8 cellular contexts compared by ENCODE assay signal in the genomic region with DNA sequence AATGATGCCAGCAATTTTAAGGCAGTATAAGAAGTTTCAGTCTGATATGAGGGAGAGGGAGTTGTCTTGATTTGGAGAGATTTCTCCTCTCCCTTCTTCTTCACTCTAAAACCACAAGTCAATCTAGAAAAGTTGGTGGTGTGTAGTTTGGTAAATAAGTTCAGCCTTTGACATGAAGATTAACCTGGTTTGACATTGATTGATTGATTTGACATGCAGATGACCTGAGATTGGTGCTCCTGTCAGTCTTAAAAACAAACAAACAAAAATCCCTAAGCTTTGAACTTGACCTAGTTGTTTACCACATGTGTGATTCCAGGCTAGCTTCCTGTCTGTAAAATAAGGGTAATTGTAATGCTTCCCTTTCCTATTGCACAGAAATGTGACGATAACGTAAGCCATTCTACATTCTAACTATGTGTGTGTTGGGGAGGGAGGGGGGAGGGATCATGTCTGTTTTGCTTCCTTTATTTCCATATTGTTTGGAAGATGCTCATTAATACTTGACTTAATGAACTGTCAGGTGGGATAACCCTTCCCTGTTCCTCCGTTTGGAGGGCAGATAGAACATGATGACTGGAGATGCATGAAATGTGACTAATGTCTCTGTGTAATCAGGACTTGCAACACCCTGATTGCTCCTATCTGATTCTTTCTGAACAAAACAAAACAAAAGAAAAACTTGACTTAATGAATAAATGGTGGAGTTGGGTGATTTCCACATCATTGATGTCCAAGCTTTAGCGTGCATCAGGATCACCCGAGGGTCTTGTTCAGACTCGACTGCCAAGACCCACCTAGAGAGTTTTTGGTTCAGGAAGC.
DNase-seq lines count a peak whose midpoint lies in the region; ATAC-seq, FAIRE-seq and TF ChIP-seq lines count a peak whose summit lies in the region.

No MANE protein-coding gene starts in this region.

- H3K4me3 ChIP-seq in A549: no peak overlapping the region
- peak overlapping the region; percentile 77 for H3K4me3 ChIP-seq in adipocyte (ENCODE audit: low read length)
- H3K4me3 ChIP-seq in MG63: no peak overlapping the region

- TF ChIP-seq RAD21 in A549 (conservative IDR thresholded peaks at IDR 0.05 in 1 of 2, IDR thresholded peaks at IDR 0.05 in 1 of 2): no peak

- no peak overlapping the region for H3K9ac ChIP-seq in adipocyte (ENCODE audit: low read length)

- POLR2A ChIA-PET in A549 (lab: Yijun Ruan, JAX): interaction anchor here (0.6 kb wide), 1 partner anchor 40 kb away, joined by 5 read pairs; no protein-coding TSS in a partner anchor

- 31% methylated on average over 6 of the region's 6 CpGs for WGBS in A549 (ENCODE audit: missing lambda C conversion rate)

- no peak for TF ChIP-seq CTCF in A549 (IDR thresholded peaks at IDR 0.05)

- H3K4me1 ChIP-seq in A549 (peaks cover 17% of the 10 kb centered on the region; the same call in 2 of the 3 replicates), adipocyte (ENCODE audit: control insufficient read depth, insufficient read depth, low read length) (peaks cover 19% of the 10 kb centered on the region)

- H3K9me3 ChIP-seq in A549 (no peaks in the 10 kb centered on the region), adipocyte (ENCODE audit: control insufficient read depth, low read length) (no peaks in the 10 kb centered on the region), MG63 (no peaks in the 10 kb centered on the region)

- CTCF ChIA-PET in A549 (lab: Yijun Ruan, JAX): interaction anchor here (0.5 to 3.8 kb wide), 25 partner anchors 9 to 1317 kb away, joined by 3 to 20 read pairs (median 3); no protein-coding TSS in a partner anchor

- H3K27me3 ChIP-seq in adipocyte (replicated peaks; ENCODE audit: control insufficient read depth, insufficient read depth, low read length) (peaks cover 13% of the 10 kb centered on the region), MG63 (peaks cover 16% of the 10 kb centered on the region; the same call in 1 of the 2 replicates)

- DNase-seq in A549 (ENCODE audit: low read depth in 1 of 2, low spot score in 1 of 2): peak in 1 of 2 experiments; percentile 13
- peak; percentile 25 for DNase-seq in HT1080 (ENCODE audit: low read depth)
- DNase-seq in adipocyte (ENCODE audit: low read depth): no peak
- DNase-seq in kidney tubule cell (ENCODE audit: low spot score): peak; percentile 29
- DNase-seq in MG63: no peak

- no peaks in the 10 kb centered on the region for H3K36me3 ChIP-seq in adipocyte (ENCODE audit: control insufficient read depth, insufficient read depth, low read length, severe bottlenecking)
- H3K36me3 ChIP-seq in MG63: no peaks in the 10 kb centered on the region

- FAIRE-seq in A549 (lab: Jason Lieb, UNC): no peak

- peak overlapping the region in 1 of 2 experiments; percentile 86; a peak in 3 of 6 replicates for H3K27ac ChIP-seq in A549

- no peak for TF ChIP-seq POLR2A in A549 (IDR thresholded peaks at IDR 0.05; ENCODE audit: low read length)

- ATAC-seq in A549 (no peak), GM18870 (IDR thresholded peaks at IDR 0.05; ENCODE audit: unreplicated experiment) (no peak), GM19023 (IDR thresholded peaks at IDR 0.05; ENCODE audit: unreplicated experiment) (no peak), HG03108 (IDR thresholded peaks at IDR 0.05; ENCODE audit: unreplicated experiment) (no peak)

- H3K4me2 ChIP-seq in A549: peak overlapping the region; percentile 83

- TF ChIP-seq EP300 in A549 (IDR thresholded peaks at IDR 0.05): no peak

TF ChIP-seq in A549, 52 proteins besides CTCF, POLR2A, EP300 and RAD21:
- no peak for TF ChIP-seq ZNF302 (CRISPR knock-in tag; IDR thresholded peaks at IDR 0.05)
- no peak for TF ChIP-seq CHD2 (IDR thresholded peaks at IDR 0.05; ENCODE audit: low read length, partially characterized antibody)
- TF ChIP-seq, protein P1, sequence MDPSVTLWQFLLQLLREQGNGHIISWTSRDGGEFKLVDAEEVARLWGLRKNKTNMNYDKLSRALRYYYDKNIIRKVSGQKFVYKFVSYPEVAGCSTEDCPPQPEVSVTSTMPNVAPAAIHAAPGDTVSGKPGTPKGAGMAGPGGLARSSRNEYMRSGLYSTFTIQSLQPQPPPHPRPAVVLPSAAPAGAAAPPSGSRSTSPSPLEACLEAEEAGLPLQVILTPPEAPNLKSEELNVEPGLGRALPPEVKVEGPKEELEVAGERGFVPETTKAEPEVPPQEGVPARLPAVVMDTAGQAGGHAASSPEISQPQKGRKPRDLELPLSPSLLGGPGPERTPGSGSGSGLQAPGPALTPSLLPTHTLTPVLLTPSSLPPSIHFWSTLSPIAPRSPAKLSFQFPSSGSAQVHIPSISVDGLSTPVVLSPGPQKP (IDR thresholded peaks at IDR 0.05; ENCODE audit: low read depth, low read length): no peak
- no peak for TF ChIP-seq TP53 (CRISPR knock-in tag; IDR thresholded peaks at IDR 0.05)
- TF ChIP-seq GATA3 (IDR thresholded peaks at IDR 0.05; ENCODE audit: borderline replicate concordance): no peak
- TF ChIP-seq, protein P2, sequence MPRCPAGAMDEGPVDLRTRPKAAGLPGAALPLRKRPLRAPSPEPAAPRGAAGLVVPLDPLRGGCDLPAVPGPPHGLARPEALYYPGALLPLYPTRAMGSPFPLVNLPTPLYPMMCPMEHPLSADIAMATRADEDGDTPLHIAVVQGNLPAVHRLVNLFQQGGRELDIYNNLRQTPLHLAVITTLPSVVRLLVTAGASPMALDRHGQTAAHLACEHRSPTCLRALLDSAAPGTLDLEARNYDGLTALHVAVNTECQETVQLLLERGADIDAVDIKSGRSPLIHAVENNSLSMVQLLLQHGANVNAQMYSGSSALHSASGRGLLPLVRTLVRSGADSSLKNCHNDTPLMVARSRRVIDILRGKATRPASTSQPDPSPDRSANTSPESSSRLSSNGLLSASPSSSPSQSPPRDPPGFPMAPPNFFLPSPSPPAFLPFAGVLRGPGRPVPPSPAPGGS (IDR thresholded peaks at IDR 0.05): no peak
- TF ChIP-seq CBX2 (IDR thresholded peaks at IDR 0.05; ENCODE audit: borderline replicate concordance, low read depth): no peak
- TF ChIP-seq BHLHE40 (IDR thresholded peaks at IDR 0.05; ENCODE audit: low read depth, low read length): no peak
- TF ChIP-seq, protein P3, sequence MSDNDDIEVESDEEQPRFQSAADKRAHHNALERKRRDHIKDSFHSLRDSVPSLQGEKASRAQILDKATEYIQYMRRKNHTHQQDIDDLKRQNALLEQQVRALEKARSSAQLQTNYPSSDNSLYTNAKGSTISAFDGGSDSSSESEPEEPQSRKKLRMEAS (IDR thresholded peaks at IDR 0.05): no peak
- TF ChIP-seq EHF (CRISPR knock-in tag; IDR thresholded peaks at IDR 0.05): no peak
- no peak for TF ChIP-seq TFCP2L1 (CRISPR knock-in tag; IDR thresholded peaks at IDR 0.05)
- TF ChIP-seq, protein P4, sequence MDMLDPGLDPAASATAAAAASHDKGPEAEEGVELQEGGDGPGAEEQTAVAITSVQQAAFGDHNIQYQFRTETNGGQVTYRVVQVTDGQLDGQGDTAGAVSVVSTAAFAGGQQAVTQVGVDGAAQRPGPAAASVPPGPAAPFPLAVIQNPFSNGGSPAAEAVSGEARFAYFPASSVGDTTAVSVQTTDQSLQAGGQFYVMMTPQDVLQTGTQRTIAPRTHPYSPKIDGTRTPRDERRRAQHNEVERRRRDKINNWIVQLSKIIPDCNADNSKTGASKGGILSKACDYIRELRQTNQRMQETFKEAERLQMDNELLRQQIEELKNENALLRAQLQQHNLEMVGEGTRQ (IDR thresholded peaks at IDR 0.05): no peak
- TF ChIP-seq JUNB (IDR thresholded peaks at IDR 0.05): no peak
- TF ChIP-seq HEYL (CRISPR knock-in tag; IDR thresholded peaks at IDR 0.05): no peak
- TF ChIP-seq RFX5 (IDR thresholded peaks at IDR 0.05): no peak

Comparison
In these comparisons a context has a peak if more than half of its experiments do, and no peak if none do; other contexts are left out.
1. DNase-seq: peak in HT1080 (single experiment) and kidney tubule cell (single experiment); none in adipocyte (single experiment) and MG63 (single experiment).